10 cellular contexts compared by ENCODE assay signal in the genomic region with DNA sequence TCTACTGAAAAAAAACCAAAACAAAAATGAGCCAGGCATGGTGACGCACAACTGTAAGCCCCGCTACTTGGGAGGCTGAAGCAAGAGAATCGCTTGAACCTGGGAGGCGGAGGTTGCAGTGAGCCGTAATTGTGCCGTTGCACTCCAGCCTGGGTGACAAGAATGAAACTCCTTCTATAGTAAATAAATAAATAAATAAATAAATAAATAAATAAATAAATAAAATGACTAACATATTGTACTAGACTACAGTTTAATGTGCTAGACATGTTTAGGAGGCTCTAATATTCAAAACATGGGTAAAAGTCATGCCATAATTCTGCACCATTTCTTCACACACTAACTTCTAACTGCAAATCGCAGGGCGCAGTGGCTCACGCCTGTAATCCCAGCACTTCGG. TPM values are rescaled to one million over a fixed set of nuclear protein-coding genes. Genes with fewer than 3 reads are reported as not detected.
"Had no signal": no experiment of that assay in that cellular context is flagged by ENCODE, and none has a peak within 500 bp of the region (broad histone marks: within the 10 kb centered on the region; RNA-seq: fewer than 3 reads in every experiment).

No MANE protein-coding gene starts in this region.

- H3K4me3 ChIP-seq: K562 had no signal

- H3K9me3 Mint-ChIP-seq: IgD-negative memory B cell had no signal

- H3K4me3 Mint-ChIP-seq: IgD-negative memory B cell had no signal

- FAIRE-seq: HepG2, HTR-8/SVneo, K562 had no signal

- H3K4me1 Mint-ChIP-seq: IgD-negative memory B cell had no signal

- ATAC-seq: HepG2 had no signal

- DNase-seq: IMR-90, KBM-7, KG1 had no signal

- H3K27ac Mint-ChIP-seq: IgD-negative memory B cell had no signal

- H3K36me3 Mint-ChIP-seq: IgD-negative memory B cell had no signal

- H3K27ac ChIP-seq: HL-60, KMS-11 had no signal

- H3K4me2 ChIP-seq: KMS-11 had no signal

RNA-seq across cellular contexts. Expression of a gene that starts 33.3 kb away (rescaled TPM):
- total RNA-seq: HT-29 had no signal
